In the genomic region with DNA sequence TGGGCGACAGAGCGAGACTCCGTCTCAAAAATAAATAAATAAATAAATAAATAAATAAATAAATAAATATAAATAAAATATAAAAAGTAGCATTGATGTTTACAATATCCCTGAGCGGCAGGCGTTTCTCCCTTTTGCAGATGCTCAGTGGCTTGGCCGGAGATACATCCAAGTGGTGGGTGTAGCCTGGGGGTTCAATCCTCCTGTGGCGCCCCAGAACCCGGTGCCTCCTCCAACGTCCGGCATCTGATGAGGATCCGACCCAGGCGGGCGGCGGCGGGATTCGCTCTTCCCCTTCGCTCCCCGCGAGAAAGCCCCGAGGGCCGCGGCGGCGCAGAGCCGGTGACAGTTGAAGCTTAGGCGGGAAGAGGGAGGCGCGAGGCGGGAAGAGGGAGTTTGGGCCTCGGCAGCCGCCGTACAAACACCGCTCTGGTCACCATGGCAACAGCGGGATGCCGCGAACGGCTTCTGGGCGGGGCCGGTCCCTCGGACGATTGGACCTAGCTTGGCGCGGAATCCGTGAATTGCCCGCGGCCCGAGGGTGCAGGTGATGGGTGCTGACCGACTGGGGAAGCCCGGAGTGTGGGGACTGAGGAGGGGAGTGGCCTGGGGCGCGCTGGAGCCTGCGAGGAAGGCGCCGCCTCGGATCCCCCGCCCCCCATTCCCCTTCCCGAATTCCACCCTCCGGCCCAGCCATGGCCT, we compare ENCODE assay signal across 8 cellular contexts. TPM values are rescaled to one million over a fixed set of nuclear protein-coding genes. Genes with fewer than 3 reads are reported as not detected.
DNase-seq lines count a peak whose midpoint lies in the region; ATAC-seq and TF ChIP-seq lines count a peak whose summit lies in the region.

No MANE protein-coding gene starts in this region.

- DNase-seq in 8988T (peak; percentile 69), NCI-H748 (lab: John Stamatoyannopoulos, UW; ENCODE audit: unreplicated experiment) (peak; percentile 93), dorsolateral prefrontal cortex (peak; percentile 82 to 95 (median 89)), lower leg skin (ENCODE audit: low spot score in 2 of 2) (peak; percentile 90 to 98)
- peak; percentile 84 to 86 for DNase-seq in activated CD4-positive, alpha-beta T cell treated with anti-CD3 and anti-CD28 coated beads, Interleukin-2, amount 50 U/mL, for 4 hours
- peak; percentile 91 for DNase-seq in stimulated activated CD4-positive, alpha-beta T cell treated with anti-CD3 and anti-CD28 coated beads, Interleukin-4, amount 100 ng/mL, for 1 hour

- no peaks in the 10 kb centered on the region for H3K27me3 ChIP-seq in dorsolateral prefrontal cortex

- no peak for TF ChIP-seq POLR2A in lower leg skin (IDR thresholded peaks at IDR 0.05)

- 6 to 8% methylated on average over 30 to 46 of the region's 58 CpGs for WGBS in lower leg skin, 2 donors

- ATAC-seq in GM18861 (IDR thresholded peaks at IDR 0.05; ENCODE audit: unreplicated experiment) (peak; percentile 59), HG03571 (IDR thresholded peaks at IDR 0.05; ENCODE audit: unreplicated experiment) (peak; percentile 56)

- peak overlapping the region; percentile 49 to 96 (median 84) for H3K4me3 ChIP-seq in dorsolateral prefrontal cortex
- peak overlapping the region; percentile 50 for H3K4me3 ChIP-seq in lower leg skin (ENCODE audit: low read depth, poor library complexity, severe bottlenecking)

- intact Hi-C loops in dorsolateral prefrontal cortex (cut with DNase I) (no loop called here), lower leg skin (cut with DNase I; ENCODE audit: low total_unique reads) (no loop called here)

- peak overlapping the region in 47 of 59 donors; percentile 7 to 90 (median 67) for H3K27ac ChIP-seq in dorsolateral prefrontal cortex

- TF ChIP-seq CTCF in dorsolateral prefrontal cortex (IDR thresholded peaks at IDR 0.05 in 54 of 56, conservative IDR thresholded peaks at IDR 0.05 in 2 of 56; ENCODE audit: low read depth in 1 of 56, partially characterized antibody in 56 of 56) (peak in 34 of 56 donors; percentile 8 to 55 (median 28)), lower leg skin (IDR thresholded peaks at IDR 0.05) (no peak)

RNA-seq across cellular contexts. Expression of a gene that starts 12.7 kb away (rescaled TPM):
- total RNA-seq in dorsolateral prefrontal cortex (1,000 to 10,000 TPM in 119 of 120 experiments, 100 to 1,000 TPM in 1; 996 to 2,428 (median 1,936) TPM), lower leg skin (100 to 1,000 TPM; 836 to 988 (median 910) TPM)

RNA-seq across cellular contexts. Expression of a gene that starts 21.8 kb away (rescaled TPM):
- 10 to 100 TPM; 11.7 to 72.6 (median 42.0) TPM for total RNA-seq in dorsolateral prefrontal cortex
- total RNA-seq in lower leg skin: not detected

RNA-seq across cellular contexts. Expression of a gene that starts 23.0 kb away (rescaled TPM):
- total RNA-seq in dorsolateral prefrontal cortex (10 to 100 TPM; 23.6 to 41.9 (median 31.5) TPM), lower leg skin (10 to 100 TPM; 53.3 to 75.4 (median 67.4) TPM)

RNA-seq across cellular contexts. Expression of a gene that starts 29.8 kb away (rescaled TPM):
- not detected for total RNA-seq in dorsolateral prefrontal cortex
- not detected for total RNA-seq in lower leg skin

RNA-seq across cellular contexts. Expression of a gene that starts 38.9 kb away (rescaled TPM):
- total RNA-seq in dorsolateral prefrontal cortex: 1 to 10 TPM in 113 of 120 experiments, under 1 TPM in 7; 0.38 to 5.7 (median 2.2) TPM
- 1 to 10 TPM; 2.6 to 7.2 (median 3.8) TPM for total RNA-seq in lower leg skin

Comparison
In these comparisons a context has a peak if more than half of its experiments do, and no peak if none do; other contexts are left out.
1. Peak in every context shown above with its lines: DNase-seq, ATAC-seq, H3K4me3 ChIP-seq and H3K27ac ChIP-seq.
2. CTCF ChIP-seq: peak in dorsolateral prefrontal cortex (34 of 56); none in lower leg skin (0 of 3).
3. RNA of a gene that starts 21.8 kb away (total RNA-seq): 11.7 to 72.6 TPM in dorsolateral prefrontal cortex; not detected in lower leg skin; every median in the first group is over 10 times any median in the second.